Comparison of ENCODE assay signal across 10 cellular contexts in the genomic region with DNA sequence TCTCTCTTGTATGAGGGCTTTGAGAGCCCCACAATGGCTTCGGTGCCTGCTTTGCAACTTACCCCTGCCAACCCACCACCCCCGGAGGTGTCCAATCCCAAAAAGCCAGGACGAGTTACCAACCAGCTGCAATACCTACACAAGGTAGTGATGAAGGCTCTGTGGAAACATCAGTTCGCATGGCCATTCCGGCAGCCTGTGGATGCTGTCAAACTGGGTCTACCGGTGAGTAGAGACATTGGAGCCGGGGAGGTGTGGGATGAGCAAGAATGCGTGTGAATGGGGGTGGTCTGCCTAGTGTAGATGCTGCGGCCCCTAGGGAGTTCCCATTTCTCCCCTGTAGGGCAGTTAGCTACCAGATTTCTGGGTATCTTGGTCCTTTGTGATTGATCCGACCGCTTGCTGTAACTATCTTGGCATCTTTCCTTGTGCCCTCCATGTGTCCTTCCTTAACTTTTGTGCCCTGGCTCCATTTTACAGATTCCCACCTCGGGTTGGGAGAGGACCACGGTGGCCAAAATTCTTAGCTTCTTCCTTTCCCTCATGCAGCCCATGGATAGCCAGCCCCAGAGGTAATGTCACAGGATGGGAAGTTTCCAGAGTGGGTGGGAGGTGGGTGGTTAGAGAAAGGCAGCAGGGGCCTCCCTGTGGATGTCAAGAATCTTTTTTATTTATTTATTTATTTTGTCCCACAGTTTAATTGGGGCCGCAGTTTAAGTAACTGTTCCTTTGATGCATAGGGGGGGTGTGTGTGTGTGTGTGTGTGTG. TPM values are rescaled to one million over a fixed set of nuclear protein-coding genes. Genes with fewer than 3 reads are reported as not detected.
A peak's percentile ranks its signal among the peaks of the same experiment; 100 is the strongest.
DNase-seq lines count a peak whose midpoint lies in the region; ATAC-seq and TF ChIP-seq lines count a peak whose summit lies in the region.
"Had no signal": no experiment of that assay in that cellular context is flagged by ENCODE, and none has a peak within 500 bp of the region (broad histone marks: within the 10 kb centered on the region; RNA-seq: fewer than 3 reads in every experiment).

No MANE protein-coding gene starts in this region.

- peaks cover 46% of the 10 kb centered on the region for H3K4me1 Mint-ChIP-seq in activated T-cell treated with anti-CD3 and anti-CD28 coated beads, Interleukin-2, amount 50 U/mL, for 24 hours (ENCODE audit: low read depth)

- ATAC-seq in activated naive CD4-positive, alpha-beta T cell treated with anti-CD3 and anti-CD28 coated beads, Interleukin-2, amount 50 U/mL, for 72 hours, result no peak
- ATAC-seq in left lung (no peak), GM19463 (IDR thresholded peaks at IDR 0.05; ENCODE audit: unreplicated experiment) (no peak), GM21367 (IDR thresholded peaks at IDR 0.05; ENCODE audit: unreplicated experiment) (no peak)

- H3K9me3 Mint-ChIP-seq in activated T-cell treated with anti-CD3 and anti-CD28 coated beads, Interleukin-2, amount 50 U/mL, for 24 hours, result no peaks in the 10 kb centered on the region
- no peaks in the 10 kb centered on the region for H3K9me3 Mint-ChIP-seq in activated naive CD4-positive, alpha-beta T cell treated with anti-CD3 and anti-CD28 coated beads, Interleukin-2, amount 50 U/mL, for 72 hours

- H3K27me3 Mint-ChIP-seq in activated T-cell treated with anti-CD3 and anti-CD28 coated beads, Interleukin-2, amount 50 U/mL, for 24 hours, result no peaks in the 10 kb centered on the region

- intact Hi-C loops in left lung (cut with DNase I), result loop anchor here in 1 of 2 donors (5.0 kb wide), 1 partner anchor 37 kb away; no protein-coding TSS in a partner anchor

- H3K27me3 ChIP-seq in left lung (no peaks in the 10 kb centered on the region), thymus (ENCODE audit: control insufficient read depth, insufficient read depth) (no peaks in the 10 kb centered on the region)

- peak; percentile 47 for DNase-seq in activated T-cell treated with anti-CD3 and anti-CD28 coated beads, Interleukin-2, amount 50 U/mL, for 24 hours
- no peak for DNase-seq in activated T-cell treated with anti-CD3 and anti-CD28 coated beads for 4 hours
- DNase-seq in activated naive CD4-positive, alpha-beta T cell treated with anti-CD3 and anti-CD28 coated beads, Interleukin-2, amount 50 U/mL, for 72 hours (ENCODE audit: low spot score in 2 of 2), result no peak
- no peak for DNase-seq in left lung
- no peak for DNase-seq in NCI-H2227 treated with DMSO at 0.1 percent for 48 hours (lab: John Stamatoyannopoulos, UW)

- peak overlapping the region; percentile 100 for H3K27ac Mint-ChIP-seq in activated T-cell treated with anti-CD3 and anti-CD28 coated beads, Interleukin-2, amount 50 U/mL, for 24 hours
- peak overlapping the region; percentile 97 to 99 for H3K27ac Mint-ChIP-seq in activated naive CD4-positive, alpha-beta T cell treated with anti-CD3 and anti-CD28 coated beads, Interleukin-2, amount 50 U/mL, for 72 hours

- 30% methylated on average over 14 of the region's 14 CpGs for WGBS in thymus

- peak overlapping the region; percentile 98 to 100 for H3K4me3 ChIP-seq in left lung
- H3K4me3 ChIP-seq in thymus (ENCODE audit: low read length), result peak overlapping the region; percentile 87

- peaks cover 10 to 76% of the 10 kb centered on the region in 2 donors for H3K36me3 ChIP-seq in left lung
- H3K36me3 ChIP-seq in thymus (ENCODE audit: control insufficient read depth, insufficient read depth), result peaks cover 53% of the 10 kb centered on the region

- H3K36me3 Mint-ChIP-seq in activated T-cell treated with anti-CD3 and anti-CD28 coated beads, Interleukin-2, amount 50 U/mL, for 24 hours (ENCODE audit: low read depth), result peaks cover 98% of the 10 kb centered on the region
- H3K36me3 Mint-ChIP-seq in activated naive CD4-positive, alpha-beta T cell treated with anti-CD3 and anti-CD28 coated beads, Interleukin-2, amount 50 U/mL, for 72 hours, result peaks cover 82 to 96% of the 10 kb centered on the region in 2 donors

- no peak for TF ChIP-seq CTCF in left lung (IDR thresholded peaks at IDR 0.05)

- H3K27ac ChIP-seq in left lung (peak overlapping the region in 1 of 2 donors; percentile 99), thymus (ENCODE audit: low read depth) (no peak overlapping the region)

- H3K4me1 ChIP-seq in left lung (peaks cover 9 to 56% of the 10 kb centered on the region in 2 donors), thymus (ENCODE audit: control insufficient read depth, insufficient read depth, low read length) (peaks cover 6% of the 10 kb centered on the region)

- H3K9me3 ChIP-seq in left lung, result no peaks in the 10 kb centered on the region
- no peaks in the 10 kb centered on the region for H3K9me3 ChIP-seq in thymus (ENCODE audit: control insufficient read depth)

- H3K4me3 Mint-ChIP-seq in activated T-cell treated with anti-CD3 and anti-CD28 coated beads, Interleukin-2, amount 50 U/mL, for 24 hours, result peak overlapping the region; percentile 92

RNA-seq across cellular contexts. Expression of gene BRD2, which starts 6.3 kb away (rescaled TPM):
- total RNA-seq in activated naive CD4-positive, alpha-beta T cell treated with anti-CD3 and anti-CD28 coated beads, Interleukin-2, amount 50 U/mL, for 72 hours, result 100 to 1,000 TPM; 216 to 254 TPM
- 100 to 1,000 TPM; 125 to 174 TPM for total RNA-seq in left lung
- 119 TPM for polyA plus RNA-seq in thymus

RNA-seq across cellular contexts. Expression of gene HLA-DMA, which starts 21.8 kb away (rescaled TPM):
- total RNA-seq in activated naive CD4-positive, alpha-beta T cell treated with anti-CD3 and anti-CD28 coated beads, Interleukin-2, amount 50 U/mL, for 72 hours, result 10 to 100 TPM; 23.0 to 33.5 TPM
- 100 to 1,000 TPM; 128 to 159 TPM for total RNA-seq in left lung
- polyA plus RNA-seq in thymus, result 161 TPM

RNA-seq across cellular contexts. Expression of gene HLA-DMB, which starts 33.9 kb away (rescaled TPM):
- total RNA-seq in activated naive CD4-positive, alpha-beta T cell treated with anti-CD3 and anti-CD28 coated beads, Interleukin-2, amount 50 U/mL, for 72 hours, result 1 to 10 TPM; 2.8 to 4.5 TPM
- total RNA-seq in left lung, result 10 to 100 TPM; 59.0 to 91.0 TPM
- polyA plus RNA-seq in thymus, result 71.0 TPM
- total RNA-seq: lung microvascular endothelial cell had no signal

RNA-seq across cellular contexts. Expression of gene HLA-DOA, which starts 34.7 kb away (rescaled TPM):
- total RNA-seq in activated naive CD4-positive, alpha-beta T cell treated with anti-CD3 and anti-CD28 coated beads, Interleukin-2, amount 50 U/mL, for 72 hours, result 1 to 10 TPM; 1.8 to 3.2 TPM
- 10 to 100 TPM; 15.3 to 20.6 TPM for total RNA-seq in left lung
- polyA plus RNA-seq in thymus, result 27.9 TPM
- total RNA-seq: lung microvascular endothelial cell, RPMI7951 had no signal

Comparison
In these comparisons a context has a peak if more than half of its experiments do, and no peak if none do; other contexts are left out.
1. RNA of gene HLA-DMB, which starts 33.9 kb away (total RNA-seq): 59.0 to 91.0 TPM in left lung; 2.8 to 4.5 TPM in activated naive CD4-positive, alpha-beta T cell treated with anti-CD3 and anti-CD28 coated beads, Interleukin-2, amount 50 U/mL, for 72 hours; every median in the first group is over 10 times any median in the second.